1 cellular context compared by ENCODE assay signal in the genomic region with DNA sequence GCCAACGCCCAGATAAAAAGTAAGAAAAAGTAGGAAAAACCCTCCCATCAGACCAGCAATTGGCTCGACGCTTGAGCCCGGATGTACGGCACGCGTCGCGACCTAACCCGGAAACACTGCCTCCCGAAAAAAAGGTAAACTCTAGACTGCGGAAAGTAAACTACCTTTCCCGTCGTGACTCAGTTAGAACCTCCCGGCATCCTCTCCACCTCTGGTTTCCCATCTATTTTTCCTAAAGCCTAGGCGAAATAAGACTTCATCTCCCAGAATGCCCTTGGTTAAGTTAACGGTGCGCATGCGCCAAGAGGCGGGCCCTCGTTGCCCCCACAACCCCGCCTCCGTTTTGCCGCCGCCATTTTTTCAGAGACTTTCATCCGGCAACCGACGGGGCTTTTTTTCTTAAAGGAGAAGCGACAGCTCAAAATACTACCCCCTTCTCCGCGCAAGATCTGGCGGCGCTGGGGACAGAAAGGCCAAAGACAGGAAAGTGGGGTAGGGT.
TF ChIP-seq lines count a peak whose summit lies in the region.

No MANE protein-coding gene starts in this region.

TF ChIP-seq in HEK293, 187 proteins besides CTCF, POLR2A, EP300 and RAD21 (continued from another document and continues in another):
- TF ChIP-seq, protein P1, sequence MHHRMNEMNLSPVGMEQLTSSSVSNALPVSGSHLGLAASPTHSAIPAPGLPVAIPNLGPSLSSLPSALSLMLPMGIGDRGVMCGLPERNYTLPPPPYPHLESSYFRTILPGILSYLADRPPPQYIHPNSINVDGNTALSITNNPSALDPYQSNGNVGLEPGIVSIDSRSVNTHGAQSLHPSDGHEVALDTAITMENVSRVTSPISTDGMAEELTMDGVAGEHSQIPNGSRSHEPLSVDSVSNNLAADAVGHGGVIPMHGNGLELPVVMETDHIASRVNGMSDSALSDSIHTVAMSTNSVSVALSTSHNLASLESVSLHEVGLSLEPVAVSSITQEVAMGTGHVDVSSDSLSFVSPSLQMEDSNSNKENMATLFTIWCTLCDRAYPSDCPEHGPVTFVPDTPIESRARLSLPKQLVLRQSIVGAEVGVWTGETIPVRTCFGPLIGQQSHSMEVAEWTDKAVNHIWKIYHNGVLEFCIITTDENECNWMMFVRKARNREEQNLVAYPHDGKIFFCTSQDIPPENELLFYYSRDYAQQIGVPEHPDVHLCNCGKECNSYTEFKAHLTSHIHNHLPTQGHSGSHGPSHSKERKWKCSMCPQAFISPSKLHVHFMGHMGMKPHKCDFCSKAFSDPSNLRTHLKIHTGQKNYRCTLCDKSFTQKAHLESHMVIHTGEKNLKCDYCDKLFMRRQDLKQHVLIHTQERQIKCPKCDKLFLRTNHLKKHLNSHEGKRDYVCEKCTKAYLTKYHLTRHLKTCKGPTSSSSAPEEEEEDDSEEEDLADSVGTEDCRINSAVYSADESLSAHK (tag by site-specific recombination; IDR thresholded peaks at IDR 0.05) = no peak
- TF ChIP-seq, protein P2, sequence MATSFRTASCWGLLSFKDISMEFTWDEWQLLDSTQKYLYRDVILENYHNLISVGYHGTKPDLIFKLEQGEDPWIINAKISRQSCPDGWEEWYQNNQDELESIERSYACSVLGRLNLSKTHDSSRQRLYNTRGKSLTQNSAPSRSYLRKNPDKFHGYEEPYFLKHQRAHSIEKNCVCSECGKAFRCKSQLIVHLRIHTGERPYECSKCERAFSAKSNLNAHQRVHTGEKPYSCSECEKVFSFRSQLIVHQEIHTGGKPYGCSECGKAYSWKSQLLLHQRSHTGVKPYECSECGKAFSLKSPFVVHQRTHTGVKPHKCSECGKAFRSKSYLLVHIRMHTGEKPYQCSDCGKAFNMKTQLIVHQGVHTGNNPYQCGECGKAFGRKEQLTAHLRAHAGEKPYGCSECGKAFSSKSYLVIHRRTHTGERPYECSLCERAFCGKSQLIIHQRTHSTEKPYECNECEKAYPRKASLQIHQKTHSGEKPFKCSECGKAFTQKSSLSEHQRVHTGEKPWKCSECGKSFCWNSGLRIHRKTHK (tag by site-specific recombination; IDR thresholded peaks at IDR 0.05) = no peak
- TF ChIP-seq, protein P3, sequence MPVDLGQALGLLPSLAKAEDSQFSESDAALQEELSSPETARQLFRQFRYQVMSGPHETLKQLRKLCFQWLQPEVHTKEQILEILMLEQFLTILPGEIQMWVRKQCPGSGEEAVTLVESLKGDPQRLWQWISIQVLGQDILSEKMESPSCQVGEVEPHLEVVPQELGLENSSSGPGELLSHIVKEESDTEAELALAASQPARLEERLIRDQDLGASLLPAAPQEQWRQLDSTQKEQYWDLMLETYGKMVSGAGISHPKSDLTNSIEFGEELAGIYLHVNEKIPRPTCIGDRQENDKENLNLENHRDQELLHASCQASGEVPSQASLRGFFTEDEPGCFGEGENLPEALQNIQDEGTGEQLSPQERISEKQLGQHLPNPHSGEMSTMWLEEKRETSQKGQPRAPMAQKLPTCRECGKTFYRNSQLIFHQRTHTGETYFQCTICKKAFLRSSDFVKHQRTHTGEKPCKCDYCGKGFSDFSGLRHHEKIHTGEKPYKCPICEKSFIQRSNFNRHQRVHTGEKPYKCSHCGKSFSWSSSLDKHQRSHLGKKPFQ (tag by site-specific recombination; IDR thresholded peaks at IDR 0.05) = no peak
- TF ChIP-seq ZNF404 (tag by site-specific recombination; IDR thresholded peaks at IDR 0.05) (no peak), RBAK (tag by site-specific recombination; IDR thresholded peaks at IDR 0.05) (no peak), ZSCAN23 (tag by site-specific recombination; IDR thresholded peaks at IDR 0.05) (no peak), ZNF19 (tag by site-specific recombination; IDR thresholded peaks at IDR 0.05; ENCODE audit: low read depth) (no peak), ZNF350 (tag by site-specific recombination; IDR thresholded peaks at IDR 0.05) (no peak), ZNF626 (tag by site-specific recombination; IDR thresholded peaks at IDR 0.05) (no peak), ZNF529 (tag by site-specific recombination; IDR thresholded peaks at IDR 0.05; ENCODE audit: insufficient replicate concordance) (no peak), ZNF214 (tag by site-specific recombination; IDR thresholded peaks at IDR 0.05; ENCODE audit: borderline replicate concordance) (no peak), ZNF660 (tag by site-specific recombination; IDR thresholded peaks at IDR 0.05) (no peak), ZNF138 (tag by site-specific recombination; IDR thresholded peaks at IDR 0.05; ENCODE audit: borderline replicate concordance) (no peak), KLF16 (tag by site-specific recombination; IDR thresholded peaks at IDR 0.05) (no peak), SETDB1 (IDR thresholded peaks at IDR 0.05; ENCODE audit: insufficient read length, low read length) (no peak), SP7 (tag by site-specific recombination; IDR thresholded peaks at IDR 0.05) (no peak), ZNF792 (tag by site-specific recombination; IDR thresholded peaks at IDR 0.05) (no peak), ZFHX2 (tag by site-specific recombination; conservative IDR thresholded peaks at IDR 0.05) (no peak; the same call in 1 of the 2 replicates), ZNF530 (tag by site-specific recombination; IDR thresholded peaks at IDR 0.05; ENCODE audit: low read depth) (no peak), ZNF510 (tag by site-specific recombination; IDR thresholded peaks at IDR 0.05; ENCODE audit: insufficient replicate concordance) (no peak), ZNF707 (tag by site-specific recombination; IDR thresholded peaks at IDR 0.05) (no peak), ZNF521 (tag by site-specific recombination; IDR thresholded peaks at IDR 0.05) (no peak), ZNF114 (tag by site-specific recombination; IDR thresholded peaks at IDR 0.05) (no peak), SCRT1 (tag by site-specific recombination; IDR thresholded peaks at IDR 0.05; ENCODE audit: borderline replicate concordance) (no peak), ZNF560 (tag by site-specific recombination; IDR thresholded peaks at IDR 0.05; ENCODE audit: borderline replicate concordance) (no peak), ZNF16 (tag by site-specific recombination; IDR thresholded peaks at IDR 0.05; ENCODE audit: low read depth) (no peak), MZF1 (tag by site-specific recombination; IDR thresholded peaks at IDR 0.05; ENCODE audit: borderline replicate concordance) (no peak), ZNF549 (tag by site-specific recombination; IDR thresholded peaks at IDR 0.05) (no peak), ZNF394 (tag by site-specific recombination; IDR thresholded peaks at IDR 0.05; ENCODE audit: borderline replicate concordance) (no peak), BCL11B (tag by site-specific recombination; IDR thresholded peaks at IDR 0.05; ENCODE audit: low read depth) (no peak), ZNF202 (tag by site-specific recombination; IDR thresholded peaks at IDR 0.05; ENCODE audit: borderline replicate concordance) (no peak)
- TF ChIP-seq, protein P4, sequence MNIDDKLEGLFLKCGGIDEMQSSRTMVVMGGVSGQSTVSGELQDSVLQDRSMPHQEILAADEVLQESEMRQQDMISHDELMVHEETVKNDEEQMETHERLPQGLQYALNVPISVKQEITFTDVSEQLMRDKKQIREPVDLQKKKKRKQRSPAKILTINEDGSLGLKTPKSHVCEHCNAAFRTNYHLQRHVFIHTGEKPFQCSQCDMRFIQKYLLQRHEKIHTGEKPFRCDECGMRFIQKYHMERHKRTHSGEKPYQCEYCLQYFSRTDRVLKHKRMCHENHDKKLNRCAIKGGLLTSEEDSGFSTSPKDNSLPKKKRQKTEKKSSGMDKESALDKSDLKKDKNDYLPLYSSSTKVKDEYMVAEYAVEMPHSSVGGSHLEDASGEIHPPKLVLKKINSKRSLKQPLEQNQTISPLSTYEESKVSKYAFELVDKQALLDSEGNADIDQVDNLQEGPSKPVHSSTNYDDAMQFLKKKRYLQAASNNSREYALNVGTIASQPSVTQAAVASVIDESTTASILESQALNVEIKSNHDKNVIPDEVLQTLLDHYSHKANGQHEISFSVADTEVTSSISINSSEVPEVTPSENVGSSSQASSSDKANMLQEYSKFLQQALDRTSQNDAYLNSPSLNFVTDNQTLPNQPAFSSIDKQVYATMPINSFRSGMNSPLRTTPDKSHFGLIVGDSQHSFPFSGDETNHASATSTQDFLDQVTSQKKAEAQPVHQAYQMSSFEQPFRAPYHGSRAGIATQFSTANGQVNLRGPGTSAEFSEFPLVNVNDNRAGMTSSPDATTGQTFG (tag by site-specific recombination; IDR thresholded peaks at IDR 0.05; ENCODE audit: borderline replicate concordance) = no peak
- TF ChIP-seq, protein P5, sequence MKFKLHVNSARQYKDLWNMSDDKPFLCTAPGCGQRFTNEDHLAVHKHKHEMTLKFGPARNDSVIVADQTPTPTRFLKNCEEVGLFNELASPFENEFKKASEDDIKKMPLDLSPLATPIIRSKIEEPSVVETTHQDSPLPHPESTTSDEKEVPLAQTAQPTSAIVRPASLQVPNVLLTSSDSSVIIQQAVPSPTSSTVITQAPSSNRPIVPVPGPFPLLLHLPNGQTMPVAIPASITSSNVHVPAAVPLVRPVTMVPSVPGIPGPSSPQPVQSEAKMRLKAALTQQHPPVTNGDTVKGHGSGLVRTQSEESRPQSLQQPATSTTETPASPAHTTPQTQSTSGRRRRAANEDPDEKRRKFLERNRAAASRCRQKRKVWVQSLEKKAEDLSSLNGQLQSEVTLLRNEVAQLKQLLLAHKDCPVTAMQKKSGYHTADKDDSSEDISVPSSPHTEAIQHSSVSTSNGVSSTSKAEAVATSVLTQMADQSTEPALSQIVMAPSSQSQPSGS (tag by site-specific recombination; IDR thresholded peaks at IDR 0.05; ENCODE audit: low read depth) = no peak
- TF ChIP-seq, protein P6, sequence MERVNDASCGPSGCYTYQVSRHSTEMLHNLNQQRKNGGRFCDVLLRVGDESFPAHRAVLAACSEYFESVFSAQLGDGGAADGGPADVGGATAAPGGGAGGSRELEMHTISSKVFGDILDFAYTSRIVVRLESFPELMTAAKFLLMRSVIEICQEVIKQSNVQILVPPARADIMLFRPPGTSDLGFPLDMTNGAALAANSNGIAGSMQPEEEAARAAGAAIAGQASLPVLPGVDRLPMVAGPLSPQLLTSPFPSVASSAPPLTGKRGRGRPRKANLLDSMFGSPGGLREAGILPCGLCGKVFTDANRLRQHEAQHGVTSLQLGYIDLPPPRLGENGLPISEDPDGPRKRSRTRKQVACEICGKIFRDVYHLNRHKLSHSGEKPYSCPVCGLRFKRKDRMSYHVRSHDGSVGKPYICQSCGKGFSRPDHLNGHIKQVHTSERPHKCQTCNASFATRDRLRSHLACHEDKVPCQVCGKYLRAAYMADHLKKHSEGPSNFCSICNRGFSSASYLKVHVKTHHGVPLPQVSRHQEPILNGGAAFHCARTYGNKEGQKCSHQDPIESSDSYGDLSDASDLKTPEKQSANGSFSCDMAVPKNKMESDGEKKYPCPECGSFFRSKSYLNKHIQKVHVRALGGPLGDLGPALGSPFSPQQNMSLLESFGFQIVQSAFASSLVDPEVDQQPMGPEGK (tag by site-specific recombination; IDR thresholded peaks at IDR 0.05) = no peak
- TF ChIP-seq, protein P7, sequence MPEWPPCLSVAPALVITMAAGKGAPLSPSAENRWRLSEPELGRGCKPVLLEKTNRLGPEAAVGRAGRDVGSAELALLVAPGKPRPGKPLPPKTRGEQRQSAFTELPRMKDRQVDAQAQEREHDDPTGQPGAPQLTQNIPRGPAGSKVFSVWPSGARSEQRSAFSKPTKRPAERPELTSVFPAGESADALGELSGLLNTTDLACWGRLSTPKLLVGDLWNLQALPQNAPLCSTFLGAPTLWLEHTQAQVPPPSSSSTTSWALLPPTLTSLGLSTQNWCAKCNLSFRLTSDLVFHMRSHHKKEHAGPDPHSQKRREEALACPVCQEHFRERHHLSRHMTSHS (tag by site-specific recombination; IDR thresholded peaks at IDR 0.05) = no peak
- TF ChIP-seq, protein P8, sequence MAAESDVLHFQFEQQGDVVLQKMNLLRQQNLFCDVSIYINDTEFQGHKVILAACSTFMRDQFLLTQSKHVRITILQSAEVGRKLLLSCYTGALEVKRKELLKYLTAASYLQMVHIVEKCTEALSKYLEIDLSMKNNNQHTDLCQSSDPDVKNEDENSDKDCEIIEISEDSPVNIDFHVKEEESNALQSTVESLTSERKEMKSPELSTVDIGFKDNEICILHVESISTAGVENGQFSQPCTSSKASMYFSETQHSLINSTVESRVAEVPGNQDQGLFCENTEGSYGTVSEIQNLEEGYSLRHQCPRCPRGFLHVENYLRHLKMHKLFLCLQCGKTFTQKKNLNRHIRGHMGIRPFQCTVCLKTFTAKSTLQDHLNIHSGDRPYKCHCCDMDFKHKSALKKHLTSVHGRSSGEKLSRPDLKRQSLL (tag by site-specific recombination; IDR thresholded peaks at IDR 0.05) = peak; percentile 68; the same call in 1 of the 2 replicates
- TF ChIP-seq, protein P9, sequence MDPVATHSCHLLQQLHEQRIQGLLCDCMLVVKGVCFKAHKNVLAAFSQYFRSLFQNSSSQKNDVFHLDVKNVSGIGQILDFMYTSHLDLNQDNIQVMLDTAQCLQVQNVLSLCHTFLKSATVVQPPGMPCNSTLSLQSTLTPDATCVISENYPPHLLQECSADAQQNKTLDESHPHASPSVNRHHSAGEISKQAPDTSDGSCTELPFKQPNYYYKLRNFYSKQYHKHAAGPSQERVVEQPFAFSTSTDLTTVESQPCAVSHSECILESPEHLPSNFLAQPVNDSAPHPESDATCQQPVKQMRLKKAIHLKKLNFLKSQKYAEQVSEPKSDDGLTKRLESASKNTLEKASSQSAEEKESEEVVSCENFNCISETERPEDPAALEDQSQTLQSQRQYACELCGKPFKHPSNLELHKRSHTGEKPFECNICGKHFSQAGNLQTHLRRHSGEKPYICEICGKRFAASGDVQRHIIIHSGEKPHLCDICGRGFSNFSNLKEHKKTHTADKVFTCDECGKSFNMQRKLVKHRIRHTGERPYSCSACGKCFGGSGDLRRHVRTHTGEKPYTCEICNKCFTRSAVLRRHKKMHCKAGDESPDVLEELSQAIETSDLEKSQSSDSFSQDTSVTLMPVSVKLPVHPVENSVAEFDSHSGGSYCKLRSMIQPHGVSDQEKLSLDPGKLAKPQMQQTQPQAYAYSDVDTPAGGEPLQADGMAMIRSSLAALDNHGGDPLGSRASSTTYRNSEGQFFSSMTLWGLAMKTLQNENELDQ (tag by site-specific recombination; IDR thresholded peaks at IDR 0.05; ENCODE audit: low read depth) = no peak
- TF ChIP-seq, protein P10, sequence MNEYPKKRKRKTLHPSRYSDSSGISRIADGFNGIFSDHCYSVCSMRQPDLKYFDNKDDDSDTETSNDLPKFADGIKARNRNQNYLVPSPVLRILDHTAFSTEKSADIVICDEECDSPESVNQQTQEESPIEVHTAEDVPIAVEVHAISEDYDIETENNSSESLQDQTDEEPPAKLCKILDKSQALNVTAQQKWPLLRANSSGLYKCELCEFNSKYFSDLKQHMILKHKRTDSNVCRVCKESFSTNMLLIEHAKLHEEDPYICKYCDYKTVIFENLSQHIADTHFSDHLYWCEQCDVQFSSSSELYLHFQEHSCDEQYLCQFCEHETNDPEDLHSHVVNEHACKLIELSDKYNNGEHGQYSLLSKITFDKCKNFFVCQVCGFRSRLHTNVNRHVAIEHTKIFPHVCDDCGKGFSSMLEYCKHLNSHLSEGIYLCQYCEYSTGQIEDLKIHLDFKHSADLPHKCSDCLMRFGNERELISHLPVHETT (tag by site-specific recombination; IDR thresholded peaks at IDR 0.05) = no peak; the same call in 1 of the 2 replicates
- TF ChIP-seq, protein P11, sequence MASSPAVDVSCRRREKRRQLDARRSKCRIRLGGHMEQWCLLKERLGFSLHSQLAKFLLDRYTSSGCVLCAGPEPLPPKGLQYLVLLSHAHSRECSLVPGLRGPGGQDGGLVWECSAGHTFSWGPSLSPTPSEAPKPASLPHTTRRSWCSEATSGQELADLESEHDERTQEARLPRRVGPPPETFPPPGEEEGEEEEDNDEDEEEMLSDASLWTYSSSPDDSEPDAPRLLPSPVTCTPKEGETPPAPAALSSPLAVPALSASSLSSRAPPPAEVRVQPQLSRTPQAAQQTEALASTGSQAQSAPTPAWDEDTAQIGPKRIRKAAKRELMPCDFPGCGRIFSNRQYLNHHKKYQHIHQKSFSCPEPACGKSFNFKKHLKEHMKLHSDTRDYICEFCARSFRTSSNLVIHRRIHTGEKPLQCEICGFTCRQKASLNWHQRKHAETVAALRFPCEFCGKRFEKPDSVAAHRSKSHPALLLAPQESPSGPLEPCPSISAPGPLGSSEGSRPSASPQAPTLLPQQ (tag by site-specific recombination; IDR thresholded peaks at IDR 0.05) = no peak; the same call in 1 of the 2 replicates
